Comparison of ENCODE assay signal across 8 cellular contexts in genomic region chr17:80008383-80008840, GRCh38. TPM values are rescaled to one million over a fixed set of nuclear protein-coding genes. Genes with fewer than 3 reads are reported as not detected.
DNase-seq lines count a peak whose midpoint lies in the region; ATAC-seq and TF ChIP-seq lines count a peak whose summit lies in the region.

No MANE protein-coding gene starts in this region.

- H3K27me3 ChIP-seq in prostate gland (replicated peaks; ENCODE audit: insufficient read depth), result no peaks in the 10 kb centered on the region

- WGBS in prostate gland, result 11% methylated on average over 17 of the region's 17 CpGs

- DNase-seq in G401 (ENCODE audit: low spot score) (peak; percentile 81), NCI-H1048 (lab: John Stamatoyannopoulos, UW) (peak; percentile 67), SKM-1 treated with dmso at 0.1 percent for 144 hours (lab: John Stamatoyannopoulos, UW; ENCODE audit: unreplicated experiment) (peak; percentile 42), Right ventricle myocardium inferior (ENCODE audit: missing footprints) (peak; percentile 90), prostate gland (ENCODE audit: low spot score) (peak; percentile 86)
- peak; percentile 81 for DNase-seq in activated naive CD4-positive, alpha-beta T cell treated with Interleukin-2 at 50 U/mL for 16 hours

- TF ChIP-seq CTCF in prostate gland (IDR thresholded peaks at IDR 0.05), result peak; percentile 98 to 99 (median 99)

- peak overlapping the region; percentile 63 to 68 for H3K27ac ChIP-seq in prostate gland

- intact Hi-C loops in Right ventricle myocardium inferior (cut with DNase I), result loop anchor here (2.0 to 5.0 kb wide), 2 partner anchors 26 to 74 kb away; partner anchors contain the start of gene TBC1D16
- intact Hi-C loops in prostate gland (cut with DNase I), result loop anchor here (5.0 to 10.0 kb wide), 5 partner anchors 74 to 354 kb away; partner anchors contain the start of genes SGSH and SLC26A11

- H3K9me3 ChIP-seq in prostate gland, result no peaks in the 10 kb centered on the region

- ATAC-seq in Right ventricle myocardium inferior (peak; percentile 72), HG03025 (IDR thresholded peaks at IDR 0.05; ENCODE audit: low FRiP score, unreplicated experiment) (no peak), GM18868 (IDR thresholded peaks at IDR 0.05; ENCODE audit: unreplicated experiment) (no peak)

- in situ Hi-C loops in G401 (cut with HindIII; ENCODE audit: low sequenced_read_pairs), result no loop called here

- peaks cover 0 to 17% of the 10 kb centered on the region in 2 donors for H3K36me3 ChIP-seq in prostate gland

- H3K4me1 ChIP-seq in prostate gland (replicated peaks), result peaks cover 9% of the 10 kb centered on the region

- no peak for TF ChIP-seq POLR2A in prostate gland (IDR thresholded peaks at IDR 0.05)

- H3K4me3 ChIP-seq in prostate gland, result no peak overlapping the region

RNA-seq across cellular contexts. Expression of gene TBC1D16, which starts 27.3 kb away (rescaled TPM):
- total RNA-seq in G401 (2014; rRNA removed; shearing (Covaris generic)), result 9.6 and 21.7 TPM in 2 replicates
- total RNA-seq in Right ventricle myocardium inferior, result 16.3 TPM
- 10 to 100 TPM; 29.1 to 41.9 TPM for total RNA-seq in prostate gland

RNA-seq across cellular contexts. Expression of gene CCDC40, which starts 28.0 kb away (rescaled TPM):
- total RNA-seq in G401 (2014; rRNA removed; shearing (Covaris generic)), result 13.7 and 14.4 TPM in 2 replicates
- total RNA-seq in Right ventricle myocardium inferior (5.4 TPM), prostate gland (10 to 100 TPM; 11.8 to 19.7 TPM)
